Comparison of ENCODE assay signal across 8 cellular contexts in the genomic region with DNA sequence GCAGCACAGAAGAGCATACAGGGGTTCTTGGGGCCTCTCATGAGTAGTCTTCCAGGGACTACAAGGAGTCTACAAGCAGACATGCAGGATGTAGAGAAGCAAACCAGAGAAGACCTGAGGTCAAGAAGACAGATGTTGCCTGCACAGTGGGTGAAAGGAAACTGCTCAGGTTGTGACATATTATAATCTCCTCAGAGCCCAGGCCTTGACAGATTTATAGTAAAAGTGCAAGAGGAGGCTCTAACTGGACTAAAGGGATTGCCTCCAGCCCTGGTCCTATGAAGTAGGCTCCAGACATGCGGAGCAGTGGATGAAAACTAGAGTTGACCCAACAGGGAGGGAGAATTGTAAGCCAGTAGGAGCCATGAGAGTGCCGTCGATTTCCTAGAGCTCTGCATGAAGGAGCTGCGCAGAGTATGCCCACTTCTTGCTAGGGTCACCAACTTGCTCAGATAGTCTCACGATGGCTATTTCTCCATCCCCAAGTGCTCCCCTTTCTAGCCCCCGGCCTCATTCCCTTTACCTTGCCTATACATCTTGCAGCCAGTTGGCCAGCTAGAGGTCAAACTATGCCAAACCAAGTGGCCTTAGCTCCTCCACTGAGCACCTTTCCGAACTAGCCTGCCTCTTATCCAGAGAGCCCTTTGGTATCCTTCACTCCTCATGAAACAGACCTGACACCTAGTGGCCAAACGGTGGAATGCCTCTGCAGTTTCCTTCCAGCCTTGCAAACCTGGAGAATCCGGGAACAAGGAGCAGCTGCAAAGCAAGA. TPM values are rescaled to one million over a fixed set of nuclear protein-coding genes. Genes with fewer than 3 reads are reported as not detected.
DNase-seq lines count a peak whose midpoint lies in the region; ATAC-seq and TF ChIP-seq lines count a peak whose summit lies in the region.

No MANE protein-coding gene starts in this region.

- no peak for ATAC-seq in GM18498 (IDR thresholded peaks at IDR 0.05; ENCODE audit: unreplicated experiment)

- peak overlapping the region; percentile 87 for H3K27ac Mint-ChIP-seq in chondrocyte (ENCODE audit: unreplicated experiment)

- H3K4me1 Mint-ChIP-seq in chondrocyte (ENCODE audit: low read depth), result peaks cover 60% of the 10 kb centered on the region

- peak overlapping the region; percentile 97 for H3K27ac ChIP-seq in layer of hippocampus (ENCODE audit: low read depth, low read length)

- peaks cover 67% of the 10 kb centered on the region for H3K36me3 Mint-ChIP-seq in chondrocyte (ENCODE audit: low read depth)

- no peaks in the 10 kb centered on the region for H3K9me3 Mint-ChIP-seq in chondrocyte (ENCODE audit: low read depth)

- H3K4me3 Mint-ChIP-seq in chondrocyte (ENCODE audit: unreplicated experiment), result no peak overlapping the region

- DNase-seq in AML-193 (lab: John Stamatoyannopoulos, UW) (peak; percentile 58 to 66), GOT3 (lab: John Stamatoyannopoulos, UW) (peak; percentile 87), NCI-H345 (lab: John Stamatoyannopoulos, UW) (peak; percentile 77), chondrocyte (ENCODE audit: low spot score) (no peak)
- DNase-seq in activated CD4-positive, CD25-positive, alpha-beta regulatory T cell treated with anti-CD3 and anti-CD28 coated beads, Interleukin-2, amount 50 U/mL, for 16 hours (ENCODE audit: low read depth, low spot score), result peak; percentile 11
- peak; percentile 48 for DNase-seq in stimulated activated CD4-positive, alpha-beta T cell treated with anti-CD3 and anti-CD28 coated beads, Interleukin-1b, Interleukin-23, amount 100 ng/mL, for 48 hours

- H3K27me3 Mint-ChIP-seq in chondrocyte (ENCODE audit: low read depth), result no peaks in the 10 kb centered on the region

- H3K27me3 ChIP-seq in layer of hippocampus (ENCODE audit: control insufficient read depth, insufficient read depth, low read length), result no peaks in the 10 kb centered on the region

- TF ChIP-seq CTCF in chondrocyte (IDR thresholded peaks at IDR 0.05), result peak; percentile 95

RNA-seq across cellular contexts. Expression of gene IPO9, which starts 36.2 kb away (rescaled TPM):
- 47.1 to 69.5 TPM (median 48.2 TPM) in 3 replicates for total RNA-seq in chondrocyte
